1 cellular context compared by ENCODE assay signal in genomic region chr13:99559560-99559959, GRCh38.
TF ChIP-seq lines count a peak whose summit lies in the region.

No MANE protein-coding gene starts in this region.

TF ChIP-seq in liver, 16 proteins besides CTCF, POLR2A, EP300 and RAD21:
- TF ChIP-seq YY1 (IDR thresholded peaks at IDR 0.05), result peak; percentile 80
- TF ChIP-seq REST (IDR thresholded peaks at IDR 0.05), result no peak
- peak; percentile 89 for TF ChIP-seq MAX (IDR thresholded peaks at IDR 0.05)
- TF ChIP-seq HNF4G (IDR thresholded peaks at IDR 0.05), result peak; percentile 42
- TF ChIP-seq JUND (IDR thresholded peaks at IDR 0.05), result peak; percentile 39 to 72
- no peak for TF ChIP-seq GABPA (IDR thresholded peaks at IDR 0.05 in 1 of 2, conservative IDR thresholded peaks at IDR 0.05 in 1 of 2)
- TF ChIP-seq SP1 (IDR thresholded peaks at IDR 0.05), result peak; percentile 90
- TF ChIP-seq EGR1 (IDR thresholded peaks at IDR 0.05; ENCODE audit: low read depth in 2 of 2), result no peak
- TF ChIP-seq FOXA1 (IDR thresholded peaks at IDR 0.05), result no peak
- TF ChIP-seq HNF4A (conservative IDR thresholded peaks at IDR 0.05), result peak; percentile 77 to 86
- TF ChIP-seq TAF1 (conservative IDR thresholded peaks at IDR 0.05), result no peak
- TF ChIP-seq RXRA (IDR thresholded peaks at IDR 0.05), result peak; percentile 94 to 96
- peak; percentile 36 for TF ChIP-seq NR2F2 (IDR thresholded peaks at IDR 0.05)
- peak; percentile 96 for TF ChIP-seq ATF3 (IDR thresholded peaks at IDR 0.05)
- no peak for TF ChIP-seq FOXA2 (IDR thresholded peaks at IDR 0.05)
- TF ChIP-seq ZBTB33 (IDR thresholded peaks at IDR 0.05), result peak; percentile 65
